Comparison of ENCODE assay signal across 10 cellular contexts in the genomic region with DNA sequence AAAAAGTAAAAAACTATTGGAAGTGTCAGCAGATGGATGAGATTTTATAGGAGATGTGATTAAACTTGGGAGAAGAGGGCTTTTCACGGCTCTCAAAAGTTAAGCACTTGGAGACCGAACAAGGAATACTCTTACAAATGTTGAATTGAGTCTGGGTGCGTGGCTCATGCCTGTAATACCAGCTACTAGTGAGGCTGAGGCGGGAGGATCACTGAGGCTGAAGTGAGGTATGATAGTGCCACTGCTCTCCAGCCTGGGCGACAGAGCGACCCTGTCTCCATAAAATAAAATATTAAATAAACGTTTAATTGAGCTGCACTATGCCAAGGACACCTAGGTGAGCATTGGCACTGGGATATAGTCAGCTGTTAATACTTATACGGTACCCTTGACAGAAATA. TPM values are rescaled to one million over a fixed set of nuclear protein-coding genes. Genes with fewer than 3 reads are reported as not detected.
DNase-seq lines count a peak whose midpoint lies in the region; ATAC-seq and TF ChIP-seq lines count a peak whose summit lies in the region.
"Had no signal": no experiment of that assay in that cellular context is flagged by ENCODE, and none has a peak within 500 bp of the region (broad histone marks: within the 10 kb centered on the region; RNA-seq: fewer than 3 reads in every experiment).

No MANE protein-coding gene starts in this region.

- no peak overlapping the region for H3K27ac Mint-ChIP-seq in activated T-helper 1 cell treated with anti-CD3 and anti-CD28 coated beads, Interleukin-12 subunit alpha, Interleukin-12 subunit beta, Interleukin-2, Interleukin-4 antibody, amounts not matched to agents 30 ng/mL and 10 ng/mL and 1 ng/mL, durations not matched to agents 14 hours and 24 hours and 36 hours

- no peaks in the 10 kb centered on the region for H3K9me3 ChIP-seq in BE2C
- no peaks in the 10 kb centered on the region for H3K9me3 ChIP-seq in HAP-1
- no peaks in the 10 kb centered on the region for H3K9me3 ChIP-seq in lower lobe of right lung
- H3K9me3 ChIP-seq: right atrium auricular region had no signal

- H3K36me3 ChIP-seq in BE2C (no peaks in the 10 kb centered on the region; the same call in 1 of the 2 replicates), HAP-1 (replicated peaks) (peaks cover 2% of the 10 kb centered on the region), lower lobe of right lung (peaks cover 4% of the 10 kb centered on the region)
- H3K36me3 ChIP-seq: right atrium auricular region had no signal

- no peaks in the 10 kb centered on the region for H3K27me3 Mint-ChIP-seq in activated T-helper 1 cell treated with anti-CD3 and anti-CD28 coated beads, Interleukin-12 subunit alpha, Interleukin-12 subunit beta, Interleukin-2, Interleukin-4 antibody, amounts not matched to agents 30 ng/mL and 10 ng/mL and 1 ng/mL, durations not matched to agents 14 hours and 24 hours and 36 hours (ENCODE audit: insufficient read depth)

- DNase-seq in BE2C (no peak), HAP-1 (ENCODE audit: low spot score in 2 of 2) (peak in 1 of 2 experiments; percentile 9), lower lobe of right lung (no peak), cerebellar cortex (ENCODE audit: low spot score) (no peak), D341Med (ENCODE audit: low spot score) (no peak)
- DNase-seq in activated T-helper 1 cell treated with anti-CD3 and anti-CD28 coated beads, Interleukin-12 subunit alpha, Interleukin-12 subunit beta, Interleukin-2, Interleukin-4 antibody, amounts not matched to agents 30 ng/mL and 10 ng/mL and 1 ng/mL, durations not matched to agents 14 hours and 24 hours and 36 hours (ENCODE audit: low spot score) = no peak
- DNase-seq in stimulated activated CD4-positive, alpha-beta T cell treated with anti-CD3 and anti-CD28 coated beads, Interleukin-4, amount 100 ng/mL, for 4 hours = no peak
- DNase-seq: DMS79 had no signal

- peaks cover 54% of the 10 kb centered on the region for H3K4me1 Mint-ChIP-seq in activated T-helper 1 cell treated with anti-CD3 and anti-CD28 coated beads, Interleukin-12 subunit alpha, Interleukin-12 subunit beta, Interleukin-2, Interleukin-4 antibody, amounts not matched to agents 30 ng/mL and 10 ng/mL and 1 ng/mL, durations not matched to agents 14 hours and 24 hours and 36 hours (ENCODE audit: low read depth)

- H3K27me3 ChIP-seq in BE2C = no peaks in the 10 kb centered on the region
- no peaks in the 10 kb centered on the region for H3K27me3 ChIP-seq in HAP-1 (ENCODE audit: low read depth)
- H3K27me3 ChIP-seq in lower lobe of right lung (ENCODE audit: low read depth) = no peaks in the 10 kb centered on the region
- H3K27me3 ChIP-seq: right atrium auricular region had no signal

- H3K36me3 Mint-ChIP-seq in activated T-helper 1 cell treated with anti-CD3 and anti-CD28 coated beads, Interleukin-12 subunit alpha, Interleukin-12 subunit beta, Interleukin-2, Interleukin-4 antibody, amounts not matched to agents 30 ng/mL and 10 ng/mL and 1 ng/mL, durations not matched to agents 14 hours and 24 hours and 36 hours (ENCODE audit: low read depth) = peaks cover 22% of the 10 kb centered on the region

- peak overlapping the region; percentile 96 for H3K4me3 Mint-ChIP-seq in activated T-helper 1 cell treated with anti-CD3 and anti-CD28 coated beads, Interleukin-12 subunit alpha, Interleukin-12 subunit beta, Interleukin-2, Interleukin-4 antibody, amounts not matched to agents 30 ng/mL and 10 ng/mL and 1 ng/mL, durations not matched to agents 14 hours and 24 hours and 36 hours

- intact Hi-C loops in activated T-helper 1 cell treated with anti-CD3 and anti-CD28 coated beads, Interleukin-12 subunit alpha, Interleukin-12 subunit beta, Interleukin-2, Interleukin-4 antibody, amounts not matched to agents 30 ng/mL and 10 ng/mL and 1 ng/mL, durations not matched to agents 14 hours and 24 hours and 36 hours (cut with micrococcal nuclease) = loop anchor here (5.0 to 10.0 kb wide), 3 partner anchors 220 to 1660 kb away; partner anchors contain the start of gene FUT4
- intact Hi-C loops in lower lobe of right lung (cut with DNase I) = no loop called here

- ATAC-seq in lower lobe of right lung (no peak), GM21423 (IDR thresholded peaks at IDR 0.05; ENCODE audit: unreplicated experiment) (no peak)

- H3K4me3 ChIP-seq in BE2C (ENCODE audit: low read depth, low read length) = peak overlapping the region; percentile 97
- peak overlapping the region; percentile 88 for H3K4me3 ChIP-seq in HAP-1
- peak overlapping the region; percentile 91 for H3K4me3 ChIP-seq in lower lobe of right lung

- no peaks in the 10 kb centered on the region for H3K9me3 Mint-ChIP-seq in activated T-helper 1 cell treated with anti-CD3 and anti-CD28 coated beads, Interleukin-12 subunit alpha, Interleukin-12 subunit beta, Interleukin-2, Interleukin-4 antibody, amounts not matched to agents 30 ng/mL and 10 ng/mL and 1 ng/mL, durations not matched to agents 14 hours and 24 hours and 36 hours

- in situ Hi-C loops in HAP-1 (cut with MboI; ENCODE audit: low sequenced_read_pairs) = no loop called here

- TF ChIP-seq CTCF in BE2C (IDR thresholded peaks at IDR 0.05; ENCODE audit: low read depth, low read length) (no peak), lower lobe of right lung (IDR thresholded peaks at IDR 0.05) (no peak)

- H3K27ac ChIP-seq in lower lobe of right lung = no peak overlapping the region
- H3K27ac ChIP-seq: right atrium auricular region had no signal

- H3K4me1 ChIP-seq in BE2C = no peaks in the 10 kb centered on the region
- H3K4me1 ChIP-seq in HAP-1 = peaks cover 19% of the 10 kb centered on the region
- peaks cover 26% of the 10 kb centered on the region for H3K4me1 ChIP-seq in lower lobe of right lung

RNA-seq across cellular contexts. Expression of gene CEP57, which starts 1.9 kb away (rescaled TPM):
- polyA plus RNA-seq in BE2C (2012; ENCODE audit: insufficient read depth, insufficient read length, low read depth) = 22.4 TPM
- 77.1 and 77.7 TPM in 2 replicates for total RNA-seq in activated T-helper 1 cell treated with anti-CD3 and anti-CD28 coated beads, Interleukin-12 subunit alpha, Interleukin-12 subunit beta, Interleukin-2, Interleukin-4 antibody, amounts not matched to agents 30 ng/mL and 10 ng/mL and 1 ng/mL, durations not matched to agents 14 hours and 24 hours and 36 hours
- 30.2 TPM for total RNA-seq in lower lobe of right lung

RNA-seq across cellular contexts. Expression of gene FAM76B, which starts 2.6 kb away (rescaled TPM):
- polyA plus RNA-seq in BE2C (2012; ENCODE audit: insufficient read depth, insufficient read length, low read depth) = 19.1 TPM
- total RNA-seq in activated T-helper 1 cell treated with anti-CD3 and anti-CD28 coated beads, Interleukin-12 subunit alpha, Interleukin-12 subunit beta, Interleukin-2, Interleukin-4 antibody, amounts not matched to agents 30 ng/mL and 10 ng/mL and 1 ng/mL, durations not matched to agents 14 hours and 24 hours and 36 hours = 40.5 and 45.6 TPM in 2 replicates
- total RNA-seq in lower lobe of right lung = 22.6 TPM
